In genomic region chr2:215358891-215359575, GRCh38 we compare ENCODE assay signal across 26 cellular contexts. TPM values are rescaled to one million over a fixed set of nuclear protein-coding genes. Genes with fewer than 3 reads are reported as not detected.
DNase-seq lines count a peak whose midpoint lies in the region; ATAC-seq and TF ChIP-seq lines count a peak whose summit lies in the region.
"Had no signal": no experiment of that assay in that cellular context is flagged by ENCODE, and none has a peak within 500 bp of the region (broad histone marks: within the 10 kb centered on the region; RNA-seq: fewer than 3 reads in every experiment).

No MANE protein-coding gene starts in this region.

- no peaks in the 10 kb centered on the region for H3K79me2 ChIP-seq in GM23338 (replicated peaks; ENCODE audit: insufficient read depth)

- no peaks in the 10 kb centered on the region for H3K27me3 Mint-ChIP-seq in GM23338 (ENCODE audit: insufficient read depth, low read depth, poor library complexity)
- no peaks in the 10 kb centered on the region for H3K27me3 Mint-ChIP-seq in chondrocyte (ENCODE audit: low read depth)
- no peaks in the 10 kb centered on the region for H3K27me3 Mint-ChIP-seq in CD4-positive, alpha-beta memory T cell
- H3K27me3 Mint-ChIP-seq: activated CD8-positive, alpha-beta memory T cell treated with anti-CD3 and anti-CD28 coated beads, Interleukin-2, amount 10 ng/mL, durations not matched to agents 7 days and 5 days; naive thymus-derived CD4-positive, alpha-beta T cell had no signal

- H3K36me3 ChIP-seq in GM23338 (ENCODE audit: insufficient read depth) = peaks cover 24% of the 10 kb centered on the region; the same call in 1 of the 2 replicates
- no peaks in the 10 kb centered on the region for H3K36me3 ChIP-seq in CD4-positive, alpha-beta memory T cell (ENCODE audit: insufficient read depth, low read length)
- H3K36me3 ChIP-seq: neutrophil, prostate gland had no signal

- no peaks in the 10 kb centered on the region for H3K27me3 ChIP-seq in GM23338 (ENCODE audit: insufficient read depth)
- H3K27me3 ChIP-seq in CD4-positive, alpha-beta memory T cell (ENCODE audit: insufficient read depth, low read length) = no peaks in the 10 kb centered on the region
- H3K27me3 ChIP-seq: ascending aorta; BLaER1 treated with 17β-estradiol and CSF1 and Interleukin-3, amounts not matched to agents 10 nM and 100 nM; heart left ventricle; neutrophil; SJCRH30; tibial nerve had no signal

- peaks cover 13% of the 10 kb centered on the region for H3K4me1 Mint-ChIP-seq in GM23338
- H3K4me1 Mint-ChIP-seq in chondrocyte (ENCODE audit: low read depth) = peaks cover 75% of the 10 kb centered on the region
- H3K4me1 Mint-ChIP-seq in CD4-positive, alpha-beta memory T cell = no peaks in the 10 kb centered on the region
- H3K4me1 Mint-ChIP-seq: activated CD8-positive, alpha-beta memory T cell treated with anti-CD3 and anti-CD28 coated beads, Interleukin-2, amount 10 ng/mL, durations not matched to agents 7 days and 5 days had no signal

- H3K27ac ChIP-seq in GM23338 (ENCODE audit: low read depth) = no peak overlapping the region
- H3K27ac ChIP-seq in CD4-positive, alpha-beta memory T cell (ENCODE audit: low read depth, low read length) = no peak overlapping the region
- H3K27ac ChIP-seq: ascending aorta; BLaER1 treated with 17β-estradiol and CSF1 and Interleukin-3, amounts not matched to agents 10 nM and 100 nM; heart left ventricle; neutrophil; prostate gland; SJCRH30; tibial nerve had no signal

- no peaks in the 10 kb centered on the region for H3K9me3 ChIP-seq in CD4-positive, alpha-beta memory T cell (ENCODE audit: control insufficient read depth in 1 of 2, low read length in 2 of 2)
- H3K9me3 ChIP-seq: ascending aorta; BLaER1 treated with 17β-estradiol and CSF1 and Interleukin-3, amounts not matched to agents 10 nM and 100 nM; heart left ventricle; neutrophil; prostate gland; SJCRH30; tibial nerve had no signal

- H3K4me3 Mint-ChIP-seq in GM23338 (no peak overlapping the region), chondrocyte (ENCODE audit: unreplicated experiment) (no peak overlapping the region)
- no peak overlapping the region for H3K4me3 Mint-ChIP-seq in CD4-positive, alpha-beta memory T cell
- H3K4me3 Mint-ChIP-seq: activated CD8-positive, alpha-beta memory T cell treated with anti-CD3 and anti-CD28 coated beads, Interleukin-2, amount 10 ng/mL, durations not matched to agents 7 days and 5 days; activated T-cell treated with anti-CD3 and anti-CD28 coated beads, Interleukin-2, amount 50 U/mL, for 4 hours; naive thymus-derived CD4-positive, alpha-beta T cell; WTC11 had no signal

- H3K4me2 ChIP-seq in GM23338 = no peak overlapping the region
- H3K4me2 ChIP-seq: BLaER1 treated with 17β-estradiol and CSF1 and Interleukin-3, amounts not matched to agents 10 nM and 100 nM had no signal

- H3K4me3 ChIP-seq in GM23338 = no peak overlapping the region
- H3K4me3 ChIP-seq in skeletal muscle cell (ENCODE audit: low read depth, low read length) = no peak overlapping the region
- no peak overlapping the region for H3K4me3 ChIP-seq in CD4-positive, alpha-beta memory T cell (ENCODE audit: low read length in 2 of 2)
- H3K4me3 ChIP-seq: ascending aorta; BLaER1 treated with 17β-estradiol and CSF1 and Interleukin-3, amounts not matched to agents 10 nM and 100 nM; heart left ventricle; prostate gland; SJCRH30; tibial nerve had no signal

- H3K4me1 ChIP-seq in GM23338 (ENCODE audit: insufficient read depth) = no peaks in the 10 kb centered on the region
- no peaks in the 10 kb centered on the region for H3K4me1 ChIP-seq in CD4-positive, alpha-beta memory T cell (ENCODE audit: insufficient read depth, low read length)
- H3K4me1 ChIP-seq: ascending aorta; BLaER1 treated with 17β-estradiol and CSF1 and Interleukin-3, amounts not matched to agents 10 nM and 100 nM; prostate gland; SJCRH30; tibial nerve had no signal

- CTCF ChIA-PET in CD4-positive, alpha-beta memory T cell (lab: Charles Lee; ENCODE audit: partially characterized antibody) = interaction anchor here (1.4 kb wide), 1 partner anchor 17 kb away, joined by 3 read pairs; no protein-coding TSS in a partner anchor

- H3K27ac Mint-ChIP-seq in GM23338 (peak overlapping the region; percentile 64), chondrocyte (ENCODE audit: unreplicated experiment) (peak overlapping the region; percentile 78)
- H3K27ac Mint-ChIP-seq in CD4-positive, alpha-beta memory T cell = no peak overlapping the region
- H3K27ac Mint-ChIP-seq: activated CD8-positive, alpha-beta memory T cell treated with anti-CD3 and anti-CD28 coated beads, Interleukin-2, amount 10 ng/mL, durations not matched to agents 7 days and 5 days; naive thymus-derived CD4-positive, alpha-beta T cell; WTC11 had no signal

- H3K9me2 ChIP-seq in GM23338 (ENCODE audit: insufficient read depth) = no peaks in the 10 kb centered on the region

- H3K36me3 Mint-ChIP-seq in GM23338 (ENCODE audit: low read depth) (peaks cover 26% of the 10 kb centered on the region), chondrocyte (ENCODE audit: low read depth) (peaks cover 42% of the 10 kb centered on the region)
- H3K36me3 Mint-ChIP-seq in CD4-positive, alpha-beta memory T cell = peaks cover 34 to 48% of the 10 kb centered on the region in 2 donors

- 0 out of 2 replicates have a peak, but pooled peaks cover 5% of the 10 kb centered on the region for H3F3A ChIP-seq in GM23338 (replicated peaks; ENCODE audit: low read depth)

- no peaks in the 10 kb centered on the region; the same call in none of the 2 replicates for H4K20me1 ChIP-seq in GM23338 (replicated peaks; ENCODE audit: insufficient read depth)

- intact Hi-C loops in CD4-positive, alpha-beta memory T cell (cut with micrococcal nuclease) = no loop called here

- H3K9me3 Mint-ChIP-seq in GM23338 (no peaks in the 10 kb centered on the region), chondrocyte (ENCODE audit: low read depth) (no peaks in the 10 kb centered on the region)
- no peaks in the 10 kb centered on the region for H3K9me3 Mint-ChIP-seq in CD4-positive, alpha-beta memory T cell
- H3K9me3 Mint-ChIP-seq: activated T-cell treated with anti-CD3 and anti-CD28 coated beads, Interleukin-2, amount 50 U/mL, for 4 hours; naive thymus-derived CD4-positive, alpha-beta T cell; WTC11 had no signal

- TF ChIP-seq CTCF in GM23338 (conservative IDR thresholded peaks at IDR 0.05; ENCODE audit: low read depth in 2 of 2) (no peak), chondrocyte (IDR thresholded peaks at IDR 0.05) (no peak)

- H2AFZ ChIP-seq in GM23338 = no peak overlapping the region

- POLR2A ChIA-PET in CD4-positive, alpha-beta memory T cell (lab: Charles Lee; ENCODE audit: partially characterized antibody) = no interaction called here

- ATAC-seq in GM23338 = no peak
- ATAC-seq: activated CD8-positive, alpha-beta memory T cell treated with anti-CD3 and anti-CD28 coated beads, Interleukin-2, amount 10 ng/mL, durations not matched to agents 7 days and 5 days; activated T-cell treated with anti-CD3 and anti-CD28 coated beads, Interleukin-2, amount 50 U/mL, for 4 hours; naive thymus-derived CD4-positive, alpha-beta T cell; sciatic nerve; WTC11 had no signal

- no peak for DNase-seq in GM23338 (ENCODE audit: low spot score)
- DNase-seq in chondrocyte (ENCODE audit: low spot score) = no peak
- peak; percentile 42 for DNase-seq in glomerular visceral epithelial cell (ENCODE audit: extremely low spot score)
- DNase-seq in skeletal muscle cell (ENCODE audit: low read depth) = peak; percentile 36
- DNase-seq in activated CD4-positive, alpha-beta T cell treated with anti-CD3 and anti-CD28 coated beads, Interleukin-2, amount 50 U/mL, for 1 hour = no peak
- no peak for DNase-seq in SKM-1 (lab: John Stamatoyannopoulos, UW; ENCODE audit: unreplicated experiment)
- DNase-seq in CD4-positive, alpha-beta memory T cell = no peak
- DNase-seq: activated CD8-positive, alpha-beta memory T cell treated with anti-CD3 and anti-CD28 coated beads, Interleukin-2, amount 10 ng/mL, durations not matched to agents 7 days and 5 days; activated T-cell treated with anti-CD3 and anti-CD28 coated beads, Interleukin-2, amount 50 U/mL, for 4 hours; DMS79; GDM1; heart left ventricle; midbrain; naive thymus-derived CD4-positive, alpha-beta T cell; NCI-H146; NCI-H82; SJCRH30; stimulated activated CD4-positive, alpha-beta T cell treated with anti-CD3 and anti-CD28 coated beads, Interleukin-4, amount 100 ng/mL, for 1 hour; T1000 had no signal

TF ChIP-seq in GM23338, 12 proteins besides CTCF, POLR2A, EP300 and RAD21 (continues in another document):
- no peak for TF ChIP-seq POLR2AphosphoS5 (IDR thresholded peaks at IDR 0.05; ENCODE audit: low read depth)
- TF ChIP-seq ETS1 (IDR thresholded peaks at IDR 0.05) = no peak
- no peak for TF ChIP-seq STAT1 (IDR thresholded peaks at IDR 0.05; ENCODE audit: unreplicated experiment)
- TF ChIP-seq CREB1 (CRISPR knock-in tag; IDR thresholded peaks at IDR 0.05; ENCODE audit: low read depth) = no peak
- no peak for TF ChIP-seq EZH2 (IDR thresholded peaks at IDR 0.05; ENCODE audit: low read depth, unreplicated experiment)
- no peak for TF ChIP-seq EZH2phosphoT487 (IDR thresholded peaks at IDR 0.05; ENCODE audit: unreplicated experiment)
- no peak for TF ChIP-seq JUNB (IDR thresholded peaks at IDR 0.05; ENCODE audit: unreplicated experiment)
- TF ChIP-seq NANOG (IDR thresholded peaks at IDR 0.05; ENCODE audit: borderline replicate concordance) = no peak
- no peak for TF ChIP-seq ZNF331 (CRISPR knock-in tag; IDR thresholded peaks at IDR 0.05; ENCODE audit: low read depth)
- TF ChIP-seq ZNF114 (CRISPR knock-in tag; IDR thresholded peaks at IDR 0.05) = no peak

RNA-seq across cellular contexts. Expression of gene ATIC, which starts 47.2 kb away (rescaled TPM):
- 118 and 141 TPM in 2 replicates for total RNA-seq in GM23338 (2014; rRNA removed; shearing (Covaris generic))
- 182 and 185 TPM in 2 replicates for polyA plus RNA-seq in GM23338 (2016; fragmentation: Nextera tagmentation; extraction: Ambion mirVana)
- total RNA-seq in chondrocyte = 77.0 to 109 TPM (median 77.7 TPM) in 3 replicates
- 10 to 100 TPM; 85.1 to 87.1 TPM for total RNA-seq in CD4-positive, alpha-beta memory T cell
- polyA plus RNA-seq in CD4-positive, alpha-beta memory T cell = 100 to 1,000 TPM; 162 to 187 TPM

Comparison
In these comparisons a context has a peak if more than half of its experiments do, and no peak if none do; other contexts are left out.
1. DNase-seq: peak in glomerular visceral epithelial cell (single experiment) and skeletal muscle cell (single experiment); none in GM23338 (single experiment), chondrocyte (single experiment), activated CD4-positive, alpha-beta T cell treated with anti-CD3 and anti-CD28 coated beads, Interleukin-2, amount 50 U/mL, for 1 hour (single experiment), SKM-1 (single experiment) and CD4-positive, alpha-beta memory T cell (0 of 5).
2. H3K27ac Mint-ChIP-seq: peak in GM23338 (single experiment) and chondrocyte (single experiment); none in CD4-positive, alpha-beta memory T cell (0 of 7).